Comparison of ENCODE assay signal across 19 cellular contexts in genomic region chr10:126185666-126186447, GRCh38.
A peak's percentile ranks its signal among the peaks of the same experiment; 100 is the strongest.
DNase-seq lines count a peak whose midpoint lies in the region; TF ChIP-seq lines count a peak whose summit lies in the region.
"Had no signal": no experiment of that assay in that cellular context is flagged by ENCODE, and none has a peak within 500 bp of the region (broad histone marks: within the 10 kb centered on the region; RNA-seq: fewer than 3 reads in every experiment).

No MANE protein-coding gene starts in this region.

- BruUV-seq in PC-9 (replicated peaks; lab: Mats Ljungman, UMichigan) = no TSS peak

- no peaks in the 10 kb centered on the region for H3K9me3 ChIP-seq in osteoblast (ENCODE audit: low read depth, low read length)
- H3K9me3 ChIP-seq in PC-9 (ENCODE audit: insufficient read depth, low read depth) = no peaks in the 10 kb centered on the region
- H3K9me3 ChIP-seq in hepatocyte (ENCODE audit: low read depth) = no peaks in the 10 kb centered on the region
- H3K9me3 ChIP-seq: Peyer's patch had no signal

- no peak overlapping the region for H3K4me2 ChIP-seq in osteoblast (ENCODE audit: insufficient read depth, low read length)
- H3K4me2 ChIP-seq in PC-9 = no peak overlapping the region
- no peak overlapping the region for H3K4me2 ChIP-seq in hepatocyte

- DNase-seq in chondrocyte (ENCODE audit: low spot score) (no peak), hepatic stellate cell (ENCODE audit: low spot score) (peak; percentile 43), osteoblast (ENCODE audit: insufficient read length, low spot score, missing footprints) (no peak), amniotic stem cell (lab: John Stamatoyannopoulos, UW) (no peak), cardiac septum (ENCODE audit: low spot score) (no peak), PC-9 (no peak), hepatocyte (ENCODE audit: low spot score) (no peak)
- DNase-seq: 8988T, Karpas-422, MV-4-11, NCI-H1105 treated with DMSO at 0.1 percent for 48 hours, NCI-H2029 treated with DMSO at 0.1 percent for 48 hours, NCI-H226, NCI-H524, NCI-H82, Peyer's patch had no signal

- H3K79me2 ChIP-seq in ACC112 (ENCODE audit: control insufficient read depth, insufficient read depth, low read length, unreplicated experiment) = no peaks in the 10 kb centered on the region
- peaks cover 45% of the 10 kb centered on the region for H3K79me2 ChIP-seq in osteoblast (ENCODE audit: insufficient read depth, low read length)
- H3K79me2 ChIP-seq in PC-9 (ENCODE audit: low read depth) = no peaks in the 10 kb centered on the region
- no peaks in the 10 kb centered on the region for H3K79me2 ChIP-seq in hepatocyte

- H2AFZ ChIP-seq in ACC112 (ENCODE audit: low read length, unreplicated experiment) = peak overlapping the region; percentile 9
- H2AFZ ChIP-seq in osteoblast (ENCODE audit: low read length) = no peak overlapping the region
- no peak overlapping the region for H2AFZ ChIP-seq in PC-9
- H2AFZ ChIP-seq in hepatocyte = no peak overlapping the region

- no peaks in the 10 kb centered on the region for H4K20me1 ChIP-seq in osteoblast (ENCODE audit: insufficient read depth, low read length)
- no peaks in the 10 kb centered on the region for H4K20me1 ChIP-seq in PC-9 (ENCODE audit: insufficient read depth)
- no peaks in the 10 kb centered on the region for H4K20me1 ChIP-seq in hepatocyte (ENCODE audit: insufficient read depth, poor library complexity, severe bottlenecking)

- POLR2A ChIA-PET in PC-9 (lab: Charles Lee; ENCODE audit: unreplicated experiment) = no interaction called here

- peaks cover 3% of the 10 kb centered on the region; the same call in 1 of the 2 replicates for H3K36me3 ChIP-seq in ACC112 (ENCODE audit: insufficient read depth, low read length)
- H3K36me3 ChIP-seq in osteoblast (ENCODE audit: insufficient read depth, low read length) = peaks cover 12% of the 10 kb centered on the region
- no peaks in the 10 kb centered on the region for H3K36me3 ChIP-seq in PC-9 (ENCODE audit: low read depth)
- no peaks in the 10 kb centered on the region for H3K36me3 ChIP-seq in hepatocyte (replicated peaks; ENCODE audit: insufficient read depth, low read depth)
- H3K36me3 ChIP-seq: Peyer's patch had no signal

- H3K4me3 ChIP-seq in ACC112 (ENCODE audit: low read depth, low read length) (no peak overlapping the region), osteoblast (ENCODE audit: insufficient read depth, low read length) (no peak overlapping the region), PC-9 (no peak overlapping the region), hepatocyte (no peak overlapping the region)
- H3K4me3 ChIP-seq: Peyer's patch had no signal

- intact Hi-C loops in cardiac septum (cut with DNase I) (no loop called here), PC-9 (cut with micrococcal nuclease; ENCODE audit: unreplicated experiment) (no loop called here)

- H3K27me3 Mint-ChIP-seq in chondrocyte (ENCODE audit: low read depth) = no peaks in the 10 kb centered on the region

- H3K4me3 Mint-ChIP-seq in chondrocyte (ENCODE audit: unreplicated experiment) = no peak overlapping the region
- H3K4me3 Mint-ChIP-seq: B cell, CD14-positive monocyte had no signal

- CTCF ChIA-PET in PC-9 (lab: Charles Lee) = no interaction called here

- no peaks in the 10 kb centered on the region for H3K9me3 Mint-ChIP-seq in chondrocyte (ENCODE audit: low read depth)

- no peaks in the 10 kb centered on the region for H3F3A ChIP-seq in PC-9 (ENCODE audit: insufficient read depth, low read depth)

- no peaks in the 10 kb centered on the region for H3K27me3 ChIP-seq in ACC112 (ENCODE audit: insufficient read depth, low read length)
- no peaks in the 10 kb centered on the region for H3K27me3 ChIP-seq in osteoblast (ENCODE audit: insufficient read depth, low read length)
- H3K27me3 ChIP-seq in PC-9 (ENCODE audit: insufficient read depth, low read depth) = no peaks in the 10 kb centered on the region
- no peaks in the 10 kb centered on the region for H3K27me3 ChIP-seq in hepatocyte
- H3K27me3 ChIP-seq: Peyer's patch had no signal

- H3K9me2 ChIP-seq in PC-9 (ENCODE audit: insufficient read depth) (no peaks in the 10 kb centered on the region), hepatocyte (replicated peaks; ENCODE audit: insufficient read depth) (no peaks in the 10 kb centered on the region)

- H3K27ac Mint-ChIP-seq in chondrocyte (ENCODE audit: unreplicated experiment) = peak overlapping the region; percentile 67
- H3K27ac Mint-ChIP-seq: B cell, CD14-positive monocyte had no signal

- H3K36me3 Mint-ChIP-seq in chondrocyte (ENCODE audit: low read depth) = peaks cover 6% of the 10 kb centered on the region
- H3K36me3 Mint-ChIP-seq: CD14-positive monocyte had no signal

- H3K4me1 Mint-ChIP-seq in chondrocyte (ENCODE audit: low read depth) = peaks cover 34% of the 10 kb centered on the region
- H3K4me1 Mint-ChIP-seq: B cell, CD14-positive monocyte had no signal

- no peak for TF ChIP-seq CTCF in chondrocyte (IDR thresholded peaks at IDR 0.05)
- TF ChIP-seq CTCF in osteoblast (IDR thresholded peaks at IDR 0.05; ENCODE audit: extremely low read depth, low read depth, low read length) = no peak
- TF ChIP-seq CTCF in PC-9 (conservative IDR thresholded peaks at IDR 0.05) = no peak
- no peak for TF ChIP-seq CTCF in hepatocyte (IDR thresholded peaks at IDR 0.05; ENCODE audit: poor library complexity)

- peaks cover 23% of the 10 kb centered on the region for H3K4me1 ChIP-seq in ACC112 (ENCODE audit: control insufficient read depth, insufficient read depth, low read length, unreplicated experiment)
- H3K4me1 ChIP-seq in osteoblast (ENCODE audit: insufficient read depth, low read length) = peaks cover 35% of the 10 kb centered on the region
- no peaks in the 10 kb centered on the region for H3K4me1 ChIP-seq in PC-9 (replicated peaks; ENCODE audit: insufficient read depth)
- no peaks in the 10 kb centered on the region for H3K4me1 ChIP-seq in hepatocyte (ENCODE audit: insufficient read depth)
- H3K4me1 ChIP-seq: Peyer's patch had no signal

- WGBS in hepatocyte (ENCODE audit: low lambda C conversion rate, missing lambda C conversion rate) = 80% methylated on average over 10 of the region's 10 CpGs

- H3K27ac ChIP-seq in ACC112 (ENCODE audit: low read depth, low read length) = peak overlapping the region; percentile 63
- H3K27ac ChIP-seq in osteoblast (ENCODE audit: low read depth, low read length) = peak overlapping the region; percentile 85
- no peak overlapping the region for H3K27ac ChIP-seq in PC-9
- H3K27ac ChIP-seq in hepatocyte = no peak overlapping the region
- H3K27ac ChIP-seq: Peyer's patch had no signal

Comparison
In these comparisons a context has a peak if more than half of its experiments do, and no peak if none do; other contexts are left out.
1. H3K27ac ChIP-seq: peak in ACC112 (single experiment) and osteoblast (single experiment); none in PC-9 (single experiment) and hepatocyte (single experiment).